In genomic region chr20:41694796-41695195, GRCh38 we compare ENCODE assay signal across 1 cellular context.
TF ChIP-seq lines count a peak whose summit lies in the region.

No MANE protein-coding gene starts in this region.

TF ChIP-seq in HepG2, 621 proteins besides CTCF, POLR2A, EP300 and RAD21 (continued from another document):
- TF ChIP-seq ZNF331 (CRISPR knock-in tag; IDR thresholded peaks at IDR 0.05) (0 out of 2 replicates have a peak, but pooled peaks have one; percentile 11), ZNF644 (CRISPR knock-in tag; IDR thresholded peaks at IDR 0.05; ENCODE audit: low read depth) (peak; percentile 29; the same call in 1 of the 2 replicates), SMARCC2 (IDR thresholded peaks at IDR 0.05) (no peak), ZMYM3 (CRISPR knock-in tag; IDR thresholded peaks at IDR 0.05) (no peak), TRIM24 (CRISPR knock-in tag; IDR thresholded peaks at IDR 0.05) (no peak), ZSCAN5A (CRISPR knock-in tag; IDR thresholded peaks at IDR 0.05; ENCODE audit: borderline replicate concordance) (0 out of 2 replicates have a peak, but pooled peaks have one; percentile 25), CENPX (CRISPR knock-in tag; IDR thresholded peaks at IDR 0.05) (no peak), KAT8 (CRISPR knock-in tag; IDR thresholded peaks at IDR 0.05) (0 out of 2 replicates have a peak, but pooled peaks have one; percentile 16)
